ENCODE assay signal across 22 cellular contexts in genomic region chr15:63640146-63640545, GRCh38.
"Had no signal": no experiment of that assay in that cellular context is flagged by ENCODE, and none has a peak within 500 bp of the region (broad histone marks: within the 10 kb centered on the region; RNA-seq: fewer than 3 reads in every experiment).

No MANE protein-coding gene starts in this region.

- H3K4me1 ChIP-seq: gastrocnemius medialis, neural progenitor cell, psoas muscle, stomach, transverse colon had no signal

- DNase-seq: effector memory CD4-positive, alpha-beta T cell; gastrocnemius medialis; heart right ventricle; hypothalamus; islet precursor cell; mammary epithelial cell; mucosa of descending colon; psoas muscle; retina; stimulated activated CD4-positive, alpha-beta T cell treated with anti-CD3 and anti-CD28 coated beads, Interleukin-2, amount 100 ng/mL, for 24 hours; stimulated activated CD4-positive, alpha-beta T cell treated with anti-CD3 and anti-CD28 coated beads, Interleukin-4, amount 100 ng/mL, for 4 hours; stimulated activated naive CD4-positive, alpha-beta T cell; stomach; substantia nigra; transverse colon had no signal

- H3K4me1 Mint-ChIP-seq: neural progenitor cell had no signal

- H3K9me3 ChIP-seq: gastrocnemius medialis, heart right ventricle, mucosa of descending colon, psoas muscle, stomach, thoracic aorta, transverse colon had no signal

- ATAC-seq: esophagus mucosa; gastrocnemius medialis; heart right ventricle; left lobe of liver; mucosa of descending colon; natural killer cell treated with Interleukin-12 subunit alpha and Interleukin-12 subunit beta and Interleukin-15 and Interleukin-18, amount 100 ng/mL, for 72 hours; sciatic nerve had no signal

- H3K4me2 ChIP-seq: neural progenitor cell had no signal

- H3K27me3 Mint-ChIP-seq: natural killer cell treated with Interleukin-12 subunit alpha and Interleukin-12 subunit beta and Interleukin-15 and Interleukin-18, amount 100 ng/mL, for 72 hours had no signal

- H3K27ac ChIP-seq: gastrocnemius medialis, heart right ventricle, neural progenitor cell, psoas muscle, skin epidermis, stomach, thoracic aorta, transverse colon had no signal

- H3K27me3 ChIP-seq: gastrocnemius medialis, heart right ventricle, neural progenitor cell, stomach, transverse colon had no signal

- H3K4me3 ChIP-seq: gastrocnemius medialis, heart right ventricle, mucosa of descending colon, neural progenitor cell, psoas muscle, skin epidermis, stomach, thoracic aorta, transverse colon had no signal

- H3K9me3 Mint-ChIP-seq: natural killer cell treated with Interleukin-12 subunit alpha and Interleukin-12 subunit beta and Interleukin-15 and Interleukin-18, amount 100 ng/mL, for 72 hours; neural progenitor cell had no signal

- H2AFZ ChIP-seq: neural progenitor cell had no signal

- H3K9ac ChIP-seq: neural progenitor cell had no signal

- H3K4me3 Mint-ChIP-seq: natural killer cell treated with Interleukin-12 subunit alpha and Interleukin-12 subunit beta and Interleukin-15 and Interleukin-18, amount 100 ng/mL, for 72 hours; neural progenitor cell had no signal

- H3K27ac Mint-ChIP-seq: natural killer cell treated with Interleukin-12 subunit alpha and Interleukin-12 subunit beta and Interleukin-15 and Interleukin-18, amount 100 ng/mL, for 72 hours; neural progenitor cell had no signal
